Comparison of ENCODE assay signal across 18 cellular contexts in the genomic region with DNA sequence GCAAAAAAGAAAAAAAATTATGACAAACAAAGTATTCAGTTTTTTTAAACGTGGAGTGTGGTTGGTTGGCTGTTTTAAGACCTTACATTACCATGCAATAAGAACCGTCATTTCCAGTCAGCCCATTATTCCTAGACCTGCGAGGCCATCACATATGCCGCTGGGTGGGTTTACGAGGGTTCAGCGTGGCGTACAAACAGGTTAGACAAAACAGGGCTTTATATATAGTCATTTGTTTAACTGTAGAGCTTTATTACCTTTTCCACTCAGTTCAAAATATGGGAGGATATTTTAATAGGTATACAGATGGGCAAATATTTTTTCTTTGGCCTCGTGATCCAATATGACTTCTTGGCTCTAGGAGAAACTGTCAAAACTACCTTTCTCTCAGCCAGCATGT.
DNase-seq lines count a peak whose midpoint lies in the region; ATAC-seq and TF ChIP-seq lines count a peak whose summit lies in the region.
"Had no signal": no experiment of that assay in that cellular context is flagged by ENCODE, and none has a peak within 500 bp of the region (broad histone marks: within the 10 kb centered on the region; RNA-seq: fewer than 3 reads in every experiment).

No MANE protein-coding gene starts in this region.

- BruUV-seq in PC-3 (replicated peaks; lab: Mats Ljungman, UMichigan) = no TSS peak

- no peaks in the 10 kb centered on the region for H3F3A ChIP-seq in PC-3 (ENCODE audit: low read length, unreplicated experiment)

- H3K36me3 ChIP-seq in prostate gland (no peaks in the 10 kb centered on the region), PC-3 (ENCODE audit: low read depth, low read length) (no peaks in the 10 kb centered on the region)
- H3K36me3 ChIP-seq: BLaER1 treated with 17β-estradiol and CSF1 and Interleukin-3, amounts not matched to agents 10 nM and 100 nM had no signal

- no peaks in the 10 kb centered on the region for H3K79me2 ChIP-seq in PC-3 (ENCODE audit: low read length)

- TF ChIP-seq POLR2A in prostate gland (IDR thresholded peaks at IDR 0.05) = no peak

- intact Hi-C loops in left colon (cut with DNase I, micrococcal nuclease) (no loop called here), prostate gland (cut with DNase I) (no loop called here), PC-3 (cut with micrococcal nuclease) (no loop called here)

- no peak overlapping the region for H2AFZ ChIP-seq in PC-3 (ENCODE audit: low read length)

- TF ChIP-seq CTCF in LNCaP clone FGC (IDR thresholded peaks at IDR 0.05; ENCODE audit: control insufficient read depth, extremely low read depth, insufficient read depth) (no peak), prostate gland (IDR thresholded peaks at IDR 0.05) (no peak), PC-3 (conservative IDR thresholded peaks at IDR 0.05; ENCODE audit: low read depth, low read length) (no peak)

- H3K4me1 ChIP-seq in prostate gland (replicated peaks) = no peaks in the 10 kb centered on the region
- H3K4me1 ChIP-seq in PC-3 (ENCODE audit: insufficient read depth, low read length) = peaks cover 12% of the 10 kb centered on the region
- H3K4me1 ChIP-seq: Caco-2 had no signal

- H3K4me2 ChIP-seq in PC-3 (ENCODE audit: low read length) = no peak overlapping the region
- H3K4me2 ChIP-seq: A549; BLaER1 treated with 17β-estradiol and CSF1 and Interleukin-3, amounts not matched to agents 10 nM and 100 nM had no signal

- H3K9me2 ChIP-seq in PC-3 (replicated peaks; ENCODE audit: low read length) = no peaks in the 10 kb centered on the region

- CTCF ChIA-PET in PC-3 (lab: Charles Lee) = no interaction called here

- H3K27me3 ChIP-seq in prostate gland (replicated peaks; ENCODE audit: insufficient read depth) (no peaks in the 10 kb centered on the region), PC-3 (ENCODE audit: low read length) (no peaks in the 10 kb centered on the region)
- H3K27me3 ChIP-seq: BLaER1 treated with 17β-estradiol and CSF1 and Interleukin-3, amounts not matched to agents 10 nM and 100 nM had no signal

- DNase-seq in LNCaP clone FGC (ENCODE audit: low read depth) = peak; percentile 34
- peak; percentile 29 for DNase-seq in NCI-H526 treated with DMSO at 0.1 percent for 48 hours (lab: John Stamatoyannopoulos, UW)
- peak; percentile 7 to 32 for DNase-seq in left colon
- DNase-seq in prostate gland (ENCODE audit: low spot score) = peak; percentile 51
- no peak for DNase-seq in stimulated activated CD4-positive, alpha-beta T cell treated with anti-CD3 and anti-CD28 coated beads, Interleukin-4, amount 100 ng/mL, for 4 hours
- no peak for DNase-seq in PC-3
- DNase-seq: AML-193; Caco-2; Calu3; CD4-positive, alpha-beta T cell; CD8-positive, alpha-beta T cell; DMS79 treated with DMSO at 0.1 percent for 48 hours; GF-D8 had no signal

- no peak overlapping the region for H3K4me3 ChIP-seq in LNCaP clone FGC (ENCODE audit: low read depth, low read length)
- no peak overlapping the region for H3K4me3 ChIP-seq in prostate gland
- no peak overlapping the region for H3K4me3 ChIP-seq in PC-3 (ENCODE audit: low read length)
- H3K4me3 ChIP-seq: A549; BLaER1 treated with 17β-estradiol and CSF1 and Interleukin-3, amounts not matched to agents 10 nM and 100 nM had no signal

- POLR2A ChIA-PET in PC-3 (lab: Charles Lee; ENCODE audit: unreplicated experiment) = no interaction called here

- no peaks in the 10 kb centered on the region for H4K20me1 ChIP-seq in PC-3 (ENCODE audit: low read length)
- H4K20me1 ChIP-seq: BLaER1 treated with 17β-estradiol and CSF1 and Interleukin-3, amounts not matched to agents 10 nM and 100 nM had no signal

- H3K9me3 ChIP-seq in prostate gland (no peaks in the 10 kb centered on the region), PC-3 (ENCODE audit: low read length) (no peaks in the 10 kb centered on the region)
- H3K9me3 ChIP-seq: A549, Caco-2 had no signal

- WGBS in prostate gland = 47% methylated on average over 8 of the region's 8 CpGs

- H3K27ac ChIP-seq in prostate gland = no peak overlapping the region
- no peak overlapping the region for H3K27ac ChIP-seq in PC-3 (ENCODE audit: low read length)
- H3K27ac ChIP-seq: 22Rv1; A549; BLaER1 treated with 17β-estradiol and CSF1 and Interleukin-3, amounts not matched to agents 10 nM and 100 nM; C4-2B had no signal

- ATAC-seq in left colon = peak; percentile 57
- ATAC-seq in GM21526 (IDR thresholded peaks at IDR 0.05; ENCODE audit: low FRiP score, unreplicated experiment) = no peak
- ATAC-seq in PC-3 = no peak
- ATAC-seq: A549; CD8-positive, alpha-beta T cell had no signal

- no peak overlapping the region for H3K9ac ChIP-seq in PC-3 (ENCODE audit: low read length)
- H3K9ac ChIP-seq: BLaER1 treated with 17β-estradiol and CSF1 and Interleukin-3, amounts not matched to agents 10 nM and 100 nM had no signal

Comparison
In these comparisons a context has a peak if more than half of its experiments do, and no peak if none do; other contexts are left out.
1. DNase-seq: peak in LNCaP clone FGC (single experiment), NCI-H526 treated with DMSO at 0.1 percent for 48 hours (single experiment), left colon (2 of 2) and prostate gland (single experiment); none in stimulated activated CD4-positive, alpha-beta T cell treated with anti-CD3 and anti-CD28 coated beads, Interleukin-4, amount 100 ng/mL, for 4 hours (0 of 2) and PC-3 (single experiment).